ENCODE assay signal across 9 cellular contexts in genomic region chr10:1240341-1240775, GRCh38.
DNase-seq lines count a peak whose midpoint lies in the region; ATAC-seq and TF ChIP-seq lines count a peak whose summit lies in the region.
"Had no signal": no experiment of that assay in that cellular context is flagged by ENCODE, and none has a peak within 500 bp of the region (broad histone marks: within the 10 kb centered on the region; RNA-seq: fewer than 3 reads in every experiment).

No MANE protein-coding gene starts in this region.

- H3K4me2 ChIP-seq in H9 (ENCODE audit: insufficient read depth, insufficient read length, low read length): peak overlapping the region; percentile 4
- H3K4me2 ChIP-seq in mesendoderm (ENCODE audit: low read length): peak overlapping the region; percentile 34

- no peak overlapping the region for H2AFZ ChIP-seq in H9 (ENCODE audit: low read length)

- H3K36me3 Mint-ChIP-seq in H9 (ENCODE audit: insufficient read depth in 1 of 3, low read depth in 3 of 3): 0 out of 7 replicates have a peak, but pooled peaks cover 0 to 2% (median 0%) of the 10 kb centered on the region in 3 experiments
- H3K36me3 Mint-ChIP-seq in activated naive CD8-positive, alpha-beta T cell treated with anti-CD3 and anti-CD28 coated beads for 36 hours: no peaks in the 10 kb centered on the region

- H3K23me2 ChIP-seq in H9 (ENCODE audit: insufficient read length, low read depth, low read length, poor library complexity, severe bottlenecking): no peaks in the 10 kb centered on the region

- H2BK20ac ChIP-seq in H9 (ENCODE audit: low read depth, low read length, poor library complexity, severe bottlenecking): no peak overlapping the region

- H3K4me1 Mint-ChIP-seq in H9: peaks cover 10% of the 10 kb centered on the region in 2 experiments
- H3K4me1 Mint-ChIP-seq in activated naive CD8-positive, alpha-beta T cell treated with anti-CD3 and anti-CD28 coated beads for 36 hours: peaks cover 2% of the 10 kb centered on the region

- peak overlapping the region; percentile 56 to 81 for H3K4me3 Mint-ChIP-seq in H9
- peak overlapping the region; percentile 40 for H3K4me3 Mint-ChIP-seq in activated naive CD8-positive, alpha-beta T cell treated with anti-CD3 and anti-CD28 coated beads for 36 hours

- H2AK5ac ChIP-seq in H9 (ENCODE audit: insufficient read length, low read length) (no peak overlapping the region), mesendoderm (ENCODE audit: low read length) (no peak overlapping the region)

- no peak for TF ChIP-seq POLR2A in testis (IDR thresholded peaks at IDR 0.05)

- no peak overlapping the region for H3K14ac ChIP-seq in H9 (ENCODE audit: insufficient read depth, low read length)

- ATAC-seq in esophagus mucosa (no peak), HG02763 (IDR thresholded peaks at IDR 0.05; ENCODE audit: unreplicated experiment) (no peak)

- no peak overlapping the region for H4K91ac ChIP-seq in H9 (ENCODE audit: insufficient read length, low read depth, low read length)

- peak overlapping the region; percentile 93 to 100 (median 97) for H3K27ac Mint-ChIP-seq in H9
- H3K27ac Mint-ChIP-seq in activated naive CD8-positive, alpha-beta T cell treated with anti-CD3 and anti-CD28 coated beads for 36 hours: no peak overlapping the region

- H3K36me3 ChIP-seq in mesendoderm (ENCODE audit: control insufficient read depth, insufficient read depth, low read length) (no peaks in the 10 kb centered on the region), testis (ENCODE audit: low read depth, missing control alignments) (no peaks in the 10 kb centered on the region)

- H3K23ac ChIP-seq in H9 (ENCODE audit: insufficient read length, low read depth, low read length) (no peak overlapping the region), mesendoderm (ENCODE audit: low read length) (no peak overlapping the region)

- no peaks in the 10 kb centered on the region for H4K20me1 ChIP-seq in H9 (ENCODE audit: control insufficient read depth, insufficient read depth, insufficient read length)

- no peak overlapping the region for H3K4me3 ChIP-seq in mesendoderm (ENCODE audit: low read length)
- H3K4me3 ChIP-seq in testis: no peak overlapping the region

- H2BK5ac ChIP-seq in H9 (ENCODE audit: insufficient read length, low read length) (no peak overlapping the region), mesendoderm (ENCODE audit: low read length) (peak overlapping the region; percentile 67)

- no peak overlapping the region for H3K9ac ChIP-seq in H9 (ENCODE audit: extremely low read depth, insufficient read length, low read length)
- no peak overlapping the region for H3K9ac ChIP-seq in mesendoderm (ENCODE audit: low read length)

- H3K56ac ChIP-seq in H9 (ENCODE audit: insufficient read length, low read depth, low read length) (no peak overlapping the region), mesendoderm (ENCODE audit: low read length) (peak overlapping the region; percentile 44)

- TF ChIP-seq CTCF in H9 (conservative IDR thresholded peaks at IDR 0.05) (no peak), testis (IDR thresholded peaks at IDR 0.05) (no peak)

- H3K9me3 Mint-ChIP-seq in H9: peaks cover 2 to 3% of the 10 kb centered on the region in 2 experiments; a peak in 1 of 5 replicates
- no peaks in the 10 kb centered on the region for H3K9me3 Mint-ChIP-seq in activated naive CD8-positive, alpha-beta T cell treated with anti-CD3 and anti-CD28 coated beads for 36 hours

- H3K27me3 ChIP-seq in H9 (ENCODE audit: insufficient read depth, low read length) (no peaks in the 10 kb centered on the region), mesendoderm (ENCODE audit: insufficient read depth, low read length, poor library complexity) (no peaks in the 10 kb centered on the region), testis (no peaks in the 10 kb centered on the region)

- H3K18ac ChIP-seq in H9 (ENCODE audit: insufficient read length, low read depth, low read length): no peak overlapping the region
- H3K18ac ChIP-seq in mesendoderm (ENCODE audit: low read length): peak overlapping the region; percentile 44

- H3T11ph ChIP-seq in H9 (ENCODE audit: low read length): no peak overlapping the region

- WGBS in H9 (ENCODE audit: extremely low coverage, insufficient read length, low lambda C conversion rate): no CpG with 5 or more reads among the region's 8 CpGs
- WGBS in mesendoderm (ENCODE audit: extremely low coverage, insufficient coverage, low lambda C conversion rate): no CpG with 5 or more reads among the region's 8 CpGs
- 15 to 36% methylated on average over 4 to 8 of the region's 8 CpGs for WGBS in testis, 2 donors

- peak; percentile 33 for DNase-seq in Ammon's horn (ENCODE audit: low spot score)
- DNase-seq in H9: peak; percentile 75
- DNase-seq in activated naive CD8-positive, alpha-beta T cell treated with anti-CD3 and anti-CD28 coated beads for 36 hours: no peak
- peak; percentile 95 for DNase-seq in mesendoderm
- no peak for DNase-seq in testis
- DNase-seq in stimulated activated CD8-positive, alpha-beta memory T cell treated with anti-CD3 and anti-CD28 coated beads, Interleukin-4, amount 100 ng/mL, for 48 hours: no peak
- DNase-seq: mammary epithelial cell had no signal

- no peak overlapping the region for H2BK12ac ChIP-seq in H9 (ENCODE audit: insufficient read length, low read depth, low read length)

- H2BK15ac ChIP-seq in H9 (ENCODE audit: low read depth, low read length): no peak overlapping the region
- no peak overlapping the region for H2BK15ac ChIP-seq in mesendoderm (replicated peaks; ENCODE audit: low read depth)

- no peaks in the 10 kb centered on the region for H3K9me3 ChIP-seq in H9 (ENCODE audit: control insufficient read depth, low read depth, low read length)
- no peaks in the 10 kb centered on the region for H3K9me3 ChIP-seq in testis

- H3K27me3 Mint-ChIP-seq in H9 (ENCODE audit: low read depth): peaks cover 3% of the 10 kb centered on the region
- H3K27me3 Mint-ChIP-seq in activated naive CD8-positive, alpha-beta T cell treated with anti-CD3 and anti-CD28 coated beads for 36 hours: peaks cover 38% of the 10 kb centered on the region

- H3K79me1 ChIP-seq in H9 (ENCODE audit: insufficient read depth, low read depth, low read length, poor library complexity, severe bottlenecking) (no peaks in the 10 kb centered on the region), mesendoderm (ENCODE audit: low read length) (no peaks in the 10 kb centered on the region)

- H3K4me1 ChIP-seq in H9 (ENCODE audit: insufficient read depth, low read length) (no peaks in the 10 kb centered on the region), mesendoderm (ENCODE audit: control insufficient read depth, low read depth, low read length) (peaks cover 3% of the 10 kb centered on the region), testis (no peaks in the 10 kb centered on the region)

- intact Hi-C loops in testis (cut with DNase I; ENCODE audit: low total_unique reads): no loop called here

- H3K79me2 ChIP-seq in H9 (ENCODE audit: insufficient read depth, low read length) (no peaks in the 10 kb centered on the region), mesendoderm (ENCODE audit: control insufficient read depth, insufficient read depth, low read length) (no peaks in the 10 kb centered on the region)

- H3K27ac ChIP-seq in H9 (ENCODE audit: insufficient read length, low read depth, low read length) (peak overlapping the region; percentile 92), mesendoderm (ENCODE audit: low read depth, low read length) (peak overlapping the region; percentile 98), testis (no peak overlapping the region)

- H3K4ac ChIP-seq in H9 (ENCODE audit: low read depth, low read length): no peak overlapping the region
- no peak overlapping the region for H3K4ac ChIP-seq in mesendoderm (ENCODE audit: low read depth, low read length)

- H4K8ac ChIP-seq in H9 (replicated peaks; ENCODE audit: insufficient read length, low read depth, low read length) (no peak overlapping the region), mesendoderm (ENCODE audit: low read depth, low read length) (no peak overlapping the region)

- H2BK120ac ChIP-seq in H9 (ENCODE audit: low read depth, low read length, poor library complexity, severe bottlenecking) (no peak overlapping the region), mesendoderm (ENCODE audit: low read depth, low read length) (peak overlapping the region; percentile 5)

- H4K5ac ChIP-seq in H9 (ENCODE audit: insufficient read length, low read depth, low read length): no peak overlapping the region
- no peak overlapping the region for H4K5ac ChIP-seq in mesendoderm (ENCODE audit: low read length)

Comparison
In these comparisons a context has a peak if more than half of its experiments do, and no peak if none do; other contexts are left out.
1. DNase-seq: peak in Ammon's horn (single experiment), H9 (single experiment) and mesendoderm (single experiment); none in activated naive CD8-positive, alpha-beta T cell treated with anti-CD3 and anti-CD28 coated beads for 36 hours (single experiment), testis (single experiment) and stimulated activated CD8-positive, alpha-beta memory T cell treated with anti-CD3 and anti-CD28 coated beads, Interleukin-4, amount 100 ng/mL, for 48 hours (single experiment).
2. H3K27ac ChIP-seq: peak in H9 (single experiment) and mesendoderm (single experiment); none in testis (0 of 2).